25 cellular contexts compared by ENCODE assay signal in the genomic region with DNA sequence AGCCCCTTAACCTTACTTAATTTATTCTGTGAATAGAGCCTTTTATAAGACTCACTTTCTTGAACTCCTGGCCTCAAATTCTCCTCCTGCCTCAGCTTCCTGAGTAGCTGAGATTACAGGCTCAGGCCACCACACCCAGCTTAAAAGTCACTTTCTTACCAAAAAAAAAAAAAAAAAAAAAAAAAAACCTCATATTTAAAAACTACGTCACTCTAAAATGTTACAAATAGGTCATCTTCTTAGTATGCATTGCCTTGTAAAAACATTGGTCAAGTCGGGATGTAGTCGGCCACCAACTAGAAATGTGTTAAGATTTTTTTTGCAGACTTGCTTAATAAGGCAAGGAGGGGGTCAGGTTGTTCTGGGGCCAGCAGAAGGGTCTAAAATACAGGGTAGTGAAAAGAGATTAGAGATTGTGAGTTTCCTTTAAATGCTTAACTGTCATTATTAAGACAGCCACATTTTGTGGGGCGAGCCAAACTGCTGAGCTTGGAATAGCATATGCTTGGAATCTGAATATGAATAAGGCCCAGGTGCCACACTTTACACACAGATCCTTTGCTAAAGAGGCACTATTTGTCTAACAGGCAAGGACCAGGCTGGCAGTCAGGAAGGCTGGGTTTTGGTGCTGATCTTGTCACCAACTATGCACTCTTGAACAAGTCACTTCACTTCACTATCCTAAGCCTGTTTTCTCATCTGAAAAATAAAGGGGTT. TPM values are rescaled to one million over a fixed set of nuclear protein-coding genes. Genes with fewer than 3 reads are reported as not detected.
"Had no signal": no experiment of that assay in that cellular context is flagged by ENCODE, and none has a peak within 500 bp of the region (broad histone marks: within the 10 kb centered on the region; RNA-seq: fewer than 3 reads in every experiment).

No MANE protein-coding gene starts in this region.

- H3K9me3 ChIP-seq: adrenal gland, ascending aorta, esophagus muscularis mucosa, heart left ventricle, prostate gland, right atrium auricular region, thyroid gland, upper lobe of right lung had no signal

- H3K4me3 ChIP-seq: adrenal gland, ascending aorta, esophagus muscularis mucosa, heart left ventricle, neural progenitor cell, prostate gland, right atrium auricular region, thyroid gland, upper lobe of right lung had no signal

- H3K36me3 ChIP-seq: adrenal gland, neural progenitor cell, prostate gland, right atrium auricular region, thyroid gland, WERI-Rb-1 had no signal

- H3K27ac ChIP-seq: adrenal gland, ascending aorta, esophagus muscularis mucosa, heart left ventricle, neural progenitor cell, prostate gland, right atrium auricular region, thyroid gland, upper lobe of right lung, WERI-Rb-1 had no signal

- H3K4me1 Mint-ChIP-seq: activated T-helper 17 cell treated with anti-CD3 and anti-CD28 coated beads, Interleukin-2, amount 50 U/mL, for 72 hours; memory B cell; naive B cell had no signal

- H3K4me1 ChIP-seq: adrenal gland, ascending aorta, esophagus muscularis mucosa, prostate gland, right atrium auricular region, thyroid gland, upper lobe of right lung had no signal

- H3K4me3 Mint-ChIP-seq: activated naive CD8-positive, alpha-beta T cell; activated T-cell treated with anti-CD3 and anti-CD28 coated beads, Interleukin-2, amount 50 U/mL, for 24 hours; activated T-helper 17 cell treated with anti-CD3 and anti-CD28 coated beads, Interleukin-2, amount 50 U/mL, for 72 hours; memory B cell; naive B cell; neural progenitor cell; stimulated activated naive CD8-positive, alpha-beta T cell treated with anti-CD3 and anti-CD28 coated beads, Interleukin-15, Interleukin-2, amounts not matched to agents 100 ng/mL and 50 ng/mL, for 24 hours had no signal

- H3K9me3 Mint-ChIP-seq: activated T-cell treated with anti-CD3 and anti-CD28 coated beads, Interleukin-2, amount 50 U/mL, for 24 hours; activated T-helper 17 cell treated with anti-CD3 and anti-CD28 coated beads, Interleukin-2, amount 50 U/mL, for 72 hours; memory B cell; naive B cell; neural progenitor cell; stimulated activated naive CD8-positive, alpha-beta T cell treated with anti-CD3 and anti-CD28 coated beads, Interleukin-15, Interleukin-2, amounts not matched to agents 100 ng/mL and 50 ng/mL, for 24 hours had no signal

- H3K27me3 Mint-ChIP-seq: activated naive CD8-positive, alpha-beta T cell; activated T-cell treated with anti-CD3 and anti-CD28 coated beads, Interleukin-2, amount 50 U/mL, for 24 hours; activated T-helper 17 cell treated with anti-CD3 and anti-CD28 coated beads, Interleukin-2, amount 50 U/mL, for 72 hours; memory B cell; naive B cell; stimulated activated naive CD8-positive, alpha-beta T cell treated with anti-CD3 and anti-CD28 coated beads, Interleukin-15, Interleukin-2, amounts not matched to agents 100 ng/mL and 50 ng/mL, for 24 hours had no signal

- H3K27me3 ChIP-seq: adrenal gland, ascending aorta, esophagus muscularis mucosa, heart left ventricle, neural progenitor cell, right atrium auricular region, thyroid gland, upper lobe of right lung had no signal

- ATAC-seq: activated T-helper 17 cell treated with anti-CD3 and anti-CD28 coated beads, Interleukin-2, amount 50 U/mL, for 72 hours; left colon; upper lobe of right lung had no signal

- H3K27ac Mint-ChIP-seq: activated naive CD8-positive, alpha-beta T cell; activated T-cell treated with anti-CD3 and anti-CD28 coated beads, Interleukin-2, amount 50 U/mL, for 24 hours; activated T-helper 17 cell treated with anti-CD3 and anti-CD28 coated beads, Interleukin-2, amount 50 U/mL, for 72 hours; memory B cell; naive B cell; neural progenitor cell; stimulated activated naive CD8-positive, alpha-beta T cell treated with anti-CD3 and anti-CD28 coated beads, Interleukin-15, Interleukin-2, amounts not matched to agents 100 ng/mL and 50 ng/mL, for 24 hours had no signal

- DNase-seq: activated CD4-positive, alpha-beta T cell treated with anti-CD3 and anti-CD28 coated beads for 1 hour; activated CD8-positive, alpha-beta memory T cell treated with anti-CD3 and anti-CD28 coated beads for 24 hours; activated CD8-positive, alpha-beta memory T cell treated with anti-CD3 and anti-CD28 coated beads, Interleukin-2, amount 50 U/mL, for 4 hours; activated naive CD4-positive, alpha-beta T cell; activated T-cell treated with anti-CD3 and anti-CD28 coated beads, Interleukin-2, amount 50 U/mL, for 24 hours; adrenal gland; effector memory CD4-positive, alpha-beta T cell; heart left ventricle; left colon; naive B cell; stimulated activated CD4-positive, alpha-beta T cell treated with anti-CD3 and anti-CD28 coated beads, Interleukin-4, amount 100 ng/mL, for 4 hours; substantia nigra; T-helper 1 cell; thyroid gland; upper lobe of right lung; WERI-Rb-1 had no signal

RNA-seq across cellular contexts. Expression of gene IL17D, which starts 16.5 kb away (rescaled TPM):
- total RNA-seq: ascending aorta had no signal
